9 cellular contexts compared by ENCODE assay signal in genomic region chr4:89324671-89325070, GRCh38. TPM values are rescaled to one million over a fixed set of nuclear protein-coding genes. Genes with fewer than 3 reads are reported as not detected.
A peak's percentile ranks its signal among the peaks of the same experiment; 100 is the strongest.
DNase-seq lines count a peak whose midpoint lies in the region; ATAC-seq, FAIRE-seq and TF ChIP-seq lines count a peak whose summit lies in the region.
"Had no signal": no experiment of that assay in that cellular context is flagged by ENCODE, and none has a peak within 500 bp of the region (broad histone marks: within the 10 kb centered on the region; RNA-seq: fewer than 3 reads in every experiment).

No MANE protein-coding gene starts in this region.

- H3K27ac Mint-ChIP-seq in osteocyte (ENCODE audit: unreplicated experiment) = no peak overlapping the region
- H3K27ac Mint-ChIP-seq in H9 = no peak overlapping the region

- peak; percentile 32 for FAIRE-seq in kidney (lab: Jason Lieb, UNC)

- no peak overlapping the region for H2BK12ac ChIP-seq in H9 (ENCODE audit: insufficient read length, low read depth, low read length)

- no peak overlapping the region for H3K18ac ChIP-seq in H9 (ENCODE audit: insufficient read length, low read depth, low read length)

- no peak overlapping the region for H3K4me3 ChIP-seq in kidney (ENCODE audit: low read length in 2 of 2)

- no peaks in the 10 kb centered on the region for H3K79me2 ChIP-seq in H9 (ENCODE audit: insufficient read depth, low read length)

- no peak overlapping the region for H3K4ac ChIP-seq in H9 (ENCODE audit: low read depth, low read length)

- H3K4me2 ChIP-seq in H9 (ENCODE audit: insufficient read depth, insufficient read length, low read length) = no peak overlapping the region
- H3K4me2 ChIP-seq: KMS-11 had no signal

- WGBS in H9 (ENCODE audit: extremely low coverage, insufficient read length, low lambda C conversion rate) = no CpG with 5 or more reads among the region's 2 CpGs

- no peak overlapping the region for H3K4me3 Mint-ChIP-seq in osteocyte (ENCODE audit: unreplicated experiment)
- no peak overlapping the region for H3K4me3 Mint-ChIP-seq in H9

- H3K27ac ChIP-seq in kidney (ENCODE audit: low read depth in 2 of 2, low read length in 2 of 2) (no peak overlapping the region), H9 (ENCODE audit: insufficient read length, low read depth, low read length) (no peak overlapping the region)
- H3K27ac ChIP-seq: KMS-11 had no signal

- no peak overlapping the region for H4K91ac ChIP-seq in H9 (ENCODE audit: insufficient read length, low read depth, low read length)

- no peak overlapping the region for H2BK20ac ChIP-seq in H9 (ENCODE audit: low read depth, low read length, poor library complexity, severe bottlenecking)

- no peaks in the 10 kb centered on the region for H3K4me1 Mint-ChIP-seq in osteocyte (ENCODE audit: unreplicated experiment)
- no peaks in the 10 kb centered on the region; a peak in 1 of 4 replicates for H3K4me1 Mint-ChIP-seq in H9

- no peaks in the 10 kb centered on the region for H3K79me1 ChIP-seq in H9 (ENCODE audit: insufficient read depth, low read depth, low read length, poor library complexity, severe bottlenecking)

- H2BK15ac ChIP-seq in H9 (ENCODE audit: low read depth, low read length) = no peak overlapping the region

- H2BK5ac ChIP-seq in H9 (ENCODE audit: insufficient read length, low read length) = no peak overlapping the region

- H3K4me1 ChIP-seq in kidney (ENCODE audit: control insufficient read depth in 1 of 2, insufficient read depth in 1 of 2, low read depth in 1 of 2, low read length in 2 of 2) (no peaks in the 10 kb centered on the region), H9 (ENCODE audit: insufficient read depth, low read length) (no peaks in the 10 kb centered on the region)

- TF ChIP-seq CTCF in kidney (IDR thresholded peaks at IDR 0.05; ENCODE audit: borderline replicate concordance, extremely low read depth, insufficient read depth) = no peak
- TF ChIP-seq CTCF in osteocyte (IDR thresholded peaks at IDR 0.05) = no peak
- no peak for TF ChIP-seq CTCF in H9 (conservative IDR thresholded peaks at IDR 0.05)

- H3K9ac ChIP-seq in kidney (ENCODE audit: low read length in 2 of 2) = no peak overlapping the region
- H3K9ac ChIP-seq in H9 (ENCODE audit: extremely low read depth, insufficient read length, low read length) = no peak overlapping the region
- H3K9ac ChIP-seq: KMS-11 had no signal

- H3K56ac ChIP-seq in H9 (ENCODE audit: insufficient read length, low read depth, low read length) = no peak overlapping the region

- ATAC-seq in GM18517 (IDR thresholded peaks at IDR 0.05; ENCODE audit: unreplicated experiment) (peak; percentile 94), HG02588 (IDR thresholded peaks at IDR 0.05; ENCODE audit: unreplicated experiment) (peak; percentile 95)

- no peak overlapping the region for H3K23ac ChIP-seq in H9 (ENCODE audit: insufficient read length, low read depth, low read length)

- intact Hi-C loops in kidney (cut with DNase I) = no loop called here

- no peak overlapping the region for H3K14ac ChIP-seq in H9 (ENCODE audit: insufficient read depth, low read length)

- DNase-seq in NOMO-1 treated with DMSO at 0.1 percent for 48 hours (lab: John Stamatoyannopoulos, UW; ENCODE audit: unreplicated experiment) (peak; percentile 95), kidney (no peak), osteocyte (ENCODE audit: extremely low spot score, unreplicated experiment) (no peak), COLO668 (lab: John Stamatoyannopoulos, UW; ENCODE audit: unreplicated experiment) (no peak), NCI-H187 (lab: John Stamatoyannopoulos, UW) (no peak), H9 (no peak)

- no peak overlapping the region for H4K8ac ChIP-seq in H9 (replicated peaks; ENCODE audit: insufficient read length, low read depth, low read length)

- H3K36me3 ChIP-seq in kidney (ENCODE audit: control insufficient read depth in 1 of 2, insufficient read depth in 2 of 2, low read length in 2 of 2) = no peaks in the 10 kb centered on the region

- H3K27me3 ChIP-seq in H9 (ENCODE audit: insufficient read depth, low read length) = no peaks in the 10 kb centered on the region

- H4K20me1 ChIP-seq in H9 (ENCODE audit: control insufficient read depth, insufficient read depth, insufficient read length) = no peaks in the 10 kb centered on the region

- H2BK120ac ChIP-seq in H9 (ENCODE audit: low read depth, low read length, poor library complexity, severe bottlenecking) = no peak overlapping the region

- H3K27me3 Mint-ChIP-seq in osteocyte (ENCODE audit: unreplicated experiment) (no peaks in the 10 kb centered on the region), H9 (ENCODE audit: low read depth) (no peaks in the 10 kb centered on the region; the same call in 1 of the 2 replicates)

- H4K5ac ChIP-seq in H9 (ENCODE audit: insufficient read length, low read depth, low read length) = no peak overlapping the region

- H2AFZ ChIP-seq in H9 (ENCODE audit: low read length) = no peak overlapping the region

- H2AK5ac ChIP-seq in H9 (ENCODE audit: insufficient read length, low read length) = no peak overlapping the region

- H3T11ph ChIP-seq in H9 (ENCODE audit: low read length) = no peak overlapping the region

- H3K36me3 Mint-ChIP-seq in osteocyte (ENCODE audit: unreplicated experiment) (no peaks in the 10 kb centered on the region), H9 (ENCODE audit: insufficient read depth in 1 of 3, low read depth in 3 of 3) (no peaks in the 10 kb centered on the region)

- H3K23me2 ChIP-seq in H9 (ENCODE audit: insufficient read length, low read depth, low read length, poor library complexity, severe bottlenecking) = no peaks in the 10 kb centered on the region

- no peaks in the 10 kb centered on the region for H3K9me3 Mint-ChIP-seq in osteocyte (ENCODE audit: unreplicated experiment)
- H3K9me3 Mint-ChIP-seq in H9 = no peaks in the 10 kb centered on the region

- H3K9me3 ChIP-seq in kidney (ENCODE audit: control insufficient read depth in 1 of 2, low read length in 2 of 2) = no peaks in the 10 kb centered on the region
- no peaks in the 10 kb centered on the region for H3K9me3 ChIP-seq in H9 (ENCODE audit: control insufficient read depth, low read depth, low read length)

RNA-seq across cellular contexts. Expression of gene GPRIN3, which starts 17.1 kb away (rescaled TPM):
- 15.2 TPM for total RNA-seq in kidney
- 2.2 TPM for polyA plus RNA-seq in kidney (ENCODE audit: insufficient read depth, low read depth, low replicate concordance)
- not detected in 2 replicates for total RNA-seq in osteocyte
- total RNA-seq in H9 (2021) = 0.48 and 0.53 TPM in 2 replicates

Comparison
In these comparisons a context has a peak if more than half of its experiments do, and no peak if none do; other contexts are left out.
1. RNA of gene GPRIN3, which starts 17.1 kb away (total RNA-seq): 15.2 TPM in kidney (single experiment); 0.48 to 0.53 TPM in H9 and not detected in osteocyte; every median in the first group is over 10 times any median in the second.